ENCODE assay signal across 1 cellular context in genomic region chr11:110184974-110185597, GRCh38.
TF ChIP-seq lines count a peak whose summit lies in the region.

No MANE protein-coding gene starts in this region.

TF ChIP-seq in IMR-90, 13 proteins besides CTCF, POLR2A, EP300 and RAD21 (continued from another document):
- TF ChIP-seq ELK1 (IDR thresholded peaks at IDR 0.05; ENCODE audit: borderline replicate concordance, low read depth, low read length), result no peak
TF ChIP-seq in IMR-90: peak in this region for 0.
